9 cellular contexts compared by ENCODE assay signal in the genomic region with DNA sequence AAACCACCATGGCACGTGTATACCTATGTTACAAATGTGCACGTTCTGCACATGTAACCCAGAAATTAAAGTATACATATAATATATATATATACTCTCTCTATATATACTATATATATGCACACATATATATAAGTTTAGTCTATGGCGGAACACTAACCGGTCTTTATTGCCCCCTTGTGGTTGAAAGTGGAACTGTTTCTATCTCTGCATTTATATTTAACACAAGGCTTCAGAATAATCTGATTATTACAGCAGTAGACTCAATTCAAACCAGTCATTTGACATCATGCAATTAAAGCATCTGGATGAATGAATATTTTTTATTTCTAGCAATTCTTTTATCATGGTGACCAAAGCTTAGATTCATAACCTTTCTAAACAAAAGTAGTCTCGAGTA. TPM values are rescaled to one million over a fixed set of nuclear protein-coding genes. Genes with fewer than 3 reads are reported as not detected.
DNase-seq lines count a peak whose midpoint lies in the region; ATAC-seq lines count a peak whose summit lies in the region.
"Had no signal": no experiment of that assay in that cellular context is flagged by ENCODE, and none has a peak within 500 bp of the region (broad histone marks: within the 10 kb centered on the region; RNA-seq: fewer than 3 reads in every experiment).

No MANE protein-coding gene starts in this region.

- H3K4me1 ChIP-seq in GM23248 (ENCODE audit: insufficient read depth) = peaks cover 5% of the 10 kb centered on the region

- no peak overlapping the region for H3K4me2 ChIP-seq in GM23248 (ENCODE audit: unreplicated experiment)

- in situ Hi-C loops in GM23248 (cut with MboI) = loop anchor here (25.0 kb wide), 1 partner anchor 255 kb away; no protein-coding TSS in a partner anchor

- H3K9ac ChIP-seq in GM23248 = no peak overlapping the region

- H3K27me3 ChIP-seq in GM23248 (replicated peaks; ENCODE audit: insufficient read depth) = no peaks in the 10 kb centered on the region

- H3K36me3 ChIP-seq in GM23248 (ENCODE audit: low read depth) = no peaks in the 10 kb centered on the region

- no peaks in the 10 kb centered on the region for H3K9me2 ChIP-seq in GM23248 (ENCODE audit: insufficient read depth)

- no peak overlapping the region for H2AFZ ChIP-seq in GM23248

- H3K79me2 ChIP-seq in GM23248 (ENCODE audit: insufficient read depth) = no peaks in the 10 kb centered on the region

- no peaks in the 10 kb centered on the region for H3F3A ChIP-seq in GM23248 (ENCODE audit: insufficient read depth)

- H3K27ac ChIP-seq in GM23248 = no peak overlapping the region

- peak; percentile 45 for DNase-seq in NCI-H2196 (lab: John Stamatoyannopoulos, UW; ENCODE audit: unreplicated experiment)
- no peak for DNase-seq in NCI-H2196 treated with DMSO at 0.1 percent for 48 hours (lab: John Stamatoyannopoulos, UW; ENCODE audit: unreplicated experiment)
- peak; percentile 24 for DNase-seq in GM23248
- DNase-seq in NCI-H2171 (lab: John Stamatoyannopoulos, UW) = peak; percentile 14
- peak; percentile 54 for DNase-seq in astrocyte of the hippocampus (ENCODE audit: low read depth, low spot score)
- no peak for DNase-seq in left lobe of liver (ENCODE audit: low spot score)
- DNase-seq in T1000 (lab: John Stamatoyannopoulos, UW) = no peak

- no peaks in the 10 kb centered on the region for H4K20me1 ChIP-seq in GM23248 (ENCODE audit: insufficient read depth)

- WGBS in GM23248 (ENCODE audit: low coverage in 1 of 2, low lambda C conversion rate in 2 of 2, missing lambda C conversion rate in 2 of 2), 2 experiments = 19 to 22% methylated on average over 5 of the region's 5 CpGs

- H3K4me3 ChIP-seq in GM23248 = no peak overlapping the region

- peak; percentile 67 for ATAC-seq in left lobe of liver
- ATAC-seq in HG03460 (IDR thresholded peaks at IDR 0.05; ENCODE audit: unreplicated experiment) = no peak

- H3K9me3 ChIP-seq in GM23248 (ENCODE audit: low read depth) = no peaks in the 10 kb centered on the region
- H3K9me3 ChIP-seq: Caco-2 had no signal

RNA-seq across cellular contexts. Expression of gene RAB9B, which starts 14.6 kb away (rescaled TPM):
- total RNA-seq in GM23248 (2014; rRNA removed; shearing (Covaris generic)) = 0.89 and 1.5 TPM in 2 replicates
- polyA plus RNA-seq in GM23248 (2016; fragmentation: Nextera tagmentation; extraction: Ambion mirVana) = 0.80 and 0.81 TPM in 2 replicates
- total RNA-seq in left lobe of liver = not detected

RNA-seq across cellular contexts. Expression of gene PLP1, which starts 40.9 kb away (rescaled TPM):
- total RNA-seq in GM23248 (2014; rRNA removed; shearing (Covaris generic)) = 0.22 and 0.76 TPM in 2 replicates
- polyA plus RNA-seq in GM23248 (2016; fragmentation: Nextera tagmentation; extraction: Ambion mirVana) = 0.29 and 0.53 TPM in 2 replicates
- total RNA-seq in left lobe of liver = 0.81 TPM

Comparison
In these comparisons a context has a peak if more than half of its experiments do, and no peak if none do; other contexts are left out.
1. DNase-seq: peak in NCI-H2196 (single experiment), GM23248 (single experiment), NCI-H2171 (single experiment) and astrocyte of the hippocampus (single experiment); none in NCI-H2196 treated with DMSO at 0.1 percent for 48 hours (single experiment), left lobe of liver (single experiment) and T1000 (single experiment).